ENCODE assay signal across 22 cellular contexts in genomic region chr1:39819091-39819812, GRCh38. TPM values are rescaled to one million over a fixed set of nuclear protein-coding genes. Genes with fewer than 3 reads are reported as not detected.
A peak's percentile ranks its signal among the peaks of the same experiment; 100 is the strongest.
DNase-seq lines count a peak whose midpoint lies in the region; ATAC-seq and TF ChIP-seq lines count a peak whose summit lies in the region.
"Had no signal": no experiment of that assay in that cellular context is flagged by ENCODE, and none has a peak within 500 bp of the region (broad histone marks: within the 10 kb centered on the region; RNA-seq: fewer than 3 reads in every experiment).

No MANE protein-coding gene starts in this region.

- 0 out of 2 replicates have a peak, but pooled peaks have one; percentile 23 for TF ChIP-seq EP300 in Ishikawa (IDR thresholded peaks at IDR 0.05; ENCODE audit: borderline replicate concordance)

- ATAC-seq in mucosa of descending colon (peak; percentile 42), HG03439 (IDR thresholded peaks at IDR 0.05; ENCODE audit: unreplicated experiment) (no peak)
- ATAC-seq: upper lobe of right lung had no signal

- DNase-seq in NCI-H748 treated with DMSO at 0.1 percent for 48 hours (lab: John Stamatoyannopoulos, UW) (peak; percentile 100), mucosa of descending colon (peak; percentile 89 to 92 (median 91)), DMS53 treated with DMSO at 0.1 percent for 48 hours (lab: John Stamatoyannopoulos, UW; ENCODE audit: unreplicated experiment) (no peak), NCI-H2081 treated with DMSO at 0.1 percent for 48 hours (lab: John Stamatoyannopoulos, UW) (no peak), NCI-H526 (lab: John Stamatoyannopoulos, UW) (no peak)
- DNase-seq: activated CD4-positive, alpha-beta T cell treated with anti-CD3 and anti-CD28 coated beads for 48 hours; activated naive CD4-positive, alpha-beta T cell treated with Interleukin-2 at 50 U/mL for 16 hours; activated T-cell treated with anti-CD3 and anti-CD28 coated beads, Interleukin-2, amount 50 U/mL, for 48 hours; AML-193; CD8-positive, alpha-beta memory T cell; DMS79 treated with DMSO at 0.1 percent for 48 hours; MV-4-11; NCI-H446 treated with DMSO at 0.1 percent for 48 hours; nucleus accumbens; psoas muscle; SK-N-SH; stimulated activated CD8-positive, alpha-beta memory T cell treated with anti-CD3 and anti-CD28 coated beads, Interleukin-4, amount 100 ng/mL, for 48 hours; T-helper 2 cell had no signal

- H3K4me3 ChIP-seq in BLaER1, result no peak overlapping the region
- H3K4me3 ChIP-seq in mucosa of descending colon, result no peak overlapping the region
- H3K4me3 ChIP-seq: psoas muscle, upper lobe of right lung had no signal

- H3K27me3 ChIP-seq in BLaER1, result no peaks in the 10 kb centered on the region
- H3K27me3 ChIP-seq: upper lobe of right lung had no signal

- no peaks in the 10 kb centered on the region for H3K36me3 ChIP-seq in BLaER1
- H3K36me3 ChIP-seq in mucosa of descending colon (ENCODE audit: low read depth), result no peaks in the 10 kb centered on the region
- H3K36me3 ChIP-seq: upper lobe of right lung had no signal

- no peak for TF ChIP-seq CTCF in mucosa of descending colon (IDR thresholded peaks at IDR 0.05)

- no peak for TF ChIP-seq RAD21 in Ishikawa (IDR thresholded peaks at IDR 0.05; ENCODE audit: low read depth)

- no peak overlapping the region for H3K27ac ChIP-seq in BLaER1
- H3K27ac ChIP-seq: psoas muscle, upper lobe of right lung had no signal

- intact Hi-C loops in mucosa of descending colon (cut with DNase I, micrococcal nuclease), result loop anchor here (5.0 to 10.0 kb wide), 3 partner anchors 83 to 156 kb away; partner anchors contain the start of gene MYCL (in 1 of the 2)

- H3K4me1 ChIP-seq in BLaER1 (peaks cover 27% of the 10 kb centered on the region), mucosa of descending colon (ENCODE audit: low read depth) (peaks cover 24% of the 10 kb centered on the region)
- H3K4me1 ChIP-seq: psoas muscle, upper lobe of right lung had no signal

- H3K9me3 ChIP-seq in BLaER1 (no peaks in the 10 kb centered on the region), mucosa of descending colon (no peaks in the 10 kb centered on the region)
- H3K9me3 ChIP-seq: psoas muscle, SK-N-SH, upper lobe of right lung had no signal

- peak overlapping the region; percentile 12; the same call in 1 of the 2 replicates for H3K4me2 ChIP-seq in BLaER1
- H3K4me2 ChIP-seq: SK-N-SH had no signal

- no peak overlapping the region for H3K9ac ChIP-seq in BLaER1
- H3K9ac ChIP-seq: SK-N-SH had no signal

- H4K20me1 ChIP-seq in BLaER1, result no peaks in the 10 kb centered on the region

TF ChIP-seq in Ishikawa, 13 proteins besides CTCF, POLR2A, EP300 and RAD21:
- TF ChIP-seq YY1 (IDR thresholded peaks at IDR 0.05; ENCODE audit: low read depth), result no peak
- peak; percentile 49 for TF ChIP-seq EGR1 (IDR thresholded peaks at IDR 0.05)
- TF ChIP-seq USF1 (IDR thresholded peaks at IDR 0.05), result no peak
- TF ChIP-seq NFIC (IDR thresholded peaks at IDR 0.05), result peak; percentile 81
- TF ChIP-seq TEAD4 (IDR thresholded peaks at IDR 0.05), result no peak; the same call in 1 of the 2 replicates
- peak; percentile 70 for TF ChIP-seq MAX (IDR thresholded peaks at IDR 0.05)
- TF ChIP-seq CREB1 (IDR thresholded peaks at IDR 0.05; ENCODE audit: low read depth), result no peak
- TF ChIP-seq REST (IDR thresholded peaks at IDR 0.05; ENCODE audit: low read depth), result no peak
- no peak for TF ChIP-seq CEBPB (IDR thresholded peaks at IDR 0.05)
- TF ChIP-seq FOXM1 (IDR thresholded peaks at IDR 0.05; ENCODE audit: borderline replicate concordance, low read depth), result no peak
- TF ChIP-seq TAF1 (IDR thresholded peaks at IDR 0.05; ENCODE audit: low read depth), result no peak
- TF ChIP-seq ZBTB7A (IDR thresholded peaks at IDR 0.05; ENCODE audit: low read depth), result no peak
- peak; percentile 48; the same call in 1 of the 2 replicates for TF ChIP-seq TCF12 (IDR thresholded peaks at IDR 0.05; ENCODE audit: low read depth)

RNA-seq across cellular contexts. Expression of gene BMP8B, which starts 30.6 kb away (rescaled TPM):
- total RNA-seq in mucosa of descending colon, result 10 to 100 TPM; 11.0 to 19.9 (median 18.7) TPM

RNA-seq across cellular contexts. Expression of gene OXCT2, which starts 48.1 kb away (rescaled TPM):
- 1 to 10 TPM; 1.9 to 3.3 (median 2.2) TPM for total RNA-seq in mucosa of descending colon

Comparison
In these comparisons a context has a peak if more than half of its experiments do, and no peak if none do; other contexts are left out.
1. DNase-seq: peak in NCI-H748 treated with DMSO at 0.1 percent for 48 hours (single experiment) and mucosa of descending colon (3 of 3); none in DMS53 treated with DMSO at 0.1 percent for 48 hours (single experiment), NCI-H2081 treated with DMSO at 0.1 percent for 48 hours (single experiment) and NCI-H526 (0 of 2).